11 cellular contexts compared by ENCODE assay signal in genomic region chr3:62368705-62369475, GRCh38. TPM values are rescaled to one million over a fixed set of nuclear protein-coding genes. Genes with fewer than 3 reads are reported as not detected.
DNase-seq lines count a peak whose midpoint lies in the region; ATAC-seq and TF ChIP-seq lines count a peak whose summit lies in the region.
"Had no signal": no experiment of that assay in that cellular context is flagged by ENCODE, and none has a peak within 500 bp of the region (broad histone marks: within the 10 kb centered on the region; RNA-seq: fewer than 3 reads in every experiment).

No MANE protein-coding gene starts in this region.

- no peak overlapping the region for H3K4me2 ChIP-seq in osteoblast (ENCODE audit: insufficient read depth, low read length)

- H3K4me1 ChIP-seq in osteoblast (ENCODE audit: insufficient read depth, low read length) (no peaks in the 10 kb centered on the region), HAP-1 (peaks cover 18% of the 10 kb centered on the region)

- H3K36me3 ChIP-seq in osteoblast (ENCODE audit: insufficient read depth, low read length) (no peaks in the 10 kb centered on the region), HAP-1 (replicated peaks) (no peaks in the 10 kb centered on the region)
- H3K36me3 ChIP-seq: uterus had no signal

- no peaks in the 10 kb centered on the region for H3K9me3 ChIP-seq in osteoblast (ENCODE audit: low read depth, low read length)
- peaks cover 6% of the 10 kb centered on the region; the same call in 1 of the 2 replicates for H3K9me3 ChIP-seq in HAP-1
- H3K9me3 ChIP-seq: uterus had no signal

- CTCF ChIA-PET in RWPE1 (lab: Yijun Ruan, JAX): no interaction called here

- in situ Hi-C loops in HAP-1 (cut with MboI; ENCODE audit: low sequenced_read_pairs): no loop called here

- H4K20me1 ChIP-seq in osteoblast (ENCODE audit: insufficient read depth, low read length): no peaks in the 10 kb centered on the region

- H3K27ac ChIP-seq in osteoblast (ENCODE audit: low read depth, low read length) (no peak overlapping the region), RWPE1 (no peak overlapping the region)
- H3K27ac ChIP-seq: uterus had no signal

- TF ChIP-seq CTCF in fibroblast of mammary gland (conservative IDR thresholded peaks at IDR 0.05; ENCODE audit: control insufficient read depth, insufficient read depth, low read depth, low read length): no peak
- no peak for TF ChIP-seq CTCF in osteoblast (IDR thresholded peaks at IDR 0.05; ENCODE audit: extremely low read depth, low read depth, low read length)
- no peak for TF ChIP-seq CTCF in omental fat pad (IDR thresholded peaks at IDR 0.05)
- no peak for TF ChIP-seq CTCF in RWPE1 (conservative IDR thresholded peaks at IDR 0.05; ENCODE audit: low read depth)

- H3K27me3 ChIP-seq in osteoblast (ENCODE audit: insufficient read depth, low read length): peaks cover 93% of the 10 kb centered on the region
- H3K27me3 ChIP-seq in HAP-1 (ENCODE audit: low read depth): peaks cover 26% of the 10 kb centered on the region

- peak; percentile 54 for DNase-seq in Daoy (ENCODE audit: low read depth)
- DNase-seq in NCI-H748 (lab: John Stamatoyannopoulos, UW; ENCODE audit: unreplicated experiment): peak; percentile 80
- DNase-seq in fibroblast of mammary gland (ENCODE audit: low read depth): no peak
- DNase-seq in osteoblast (ENCODE audit: insufficient read length, low spot score, missing footprints): peak; percentile 73
- DNase-seq in midbrain (lab: John Stamatoyannopoulos, UW): no peak
- no peak for DNase-seq in HAP-1 (ENCODE audit: low spot score in 2 of 2)
- DNase-seq in omental fat pad (ENCODE audit: low spot score): no peak
- DNase-seq in RWPE1 (ENCODE audit: low spot score): no peak
- DNase-seq: MV-4-11, occipital lobe, uterus had no signal

- POLR2A ChIA-PET in RWPE1 (lab: Yijun Ruan, JAX; ENCODE audit: low non-redundant PET): no interaction called here

- no peak for ATAC-seq in omental fat pad (ENCODE audit: low FRiP score)

- no peak overlapping the region for H2AFZ ChIP-seq in osteoblast (ENCODE audit: low read length)

- H3K4me3 ChIP-seq in fibroblast of mammary gland (ENCODE audit: control insufficient read depth, low read depth, low read length): peak overlapping the region; percentile 9
- no peak overlapping the region for H3K4me3 ChIP-seq in osteoblast (ENCODE audit: insufficient read depth, low read length)
- H3K4me3 ChIP-seq in HAP-1: no peak overlapping the region
- H3K4me3 ChIP-seq: uterus had no signal

- no peaks in the 10 kb centered on the region for H3K79me2 ChIP-seq in osteoblast (ENCODE audit: insufficient read depth, low read length)

RNA-seq across cellular contexts. Expression of gene FEZF2, which starts 4.5 kb away (rescaled TPM):
- total RNA-seq in Daoy (2014; rRNA removed; shearing (Covaris generic)): not detected in 2 replicates
- total RNA-seq in osteoblast: not detected in 2 replicates
- not detected for total RNA-seq in omental fat pad
- total RNA-seq: uterus had no signal

Comparison
In these comparisons a context has a peak if more than half of its experiments do, and no peak if none do; other contexts are left out.
1. DNase-seq: peak in Daoy (single experiment), NCI-H748 (single experiment) and osteoblast (single experiment); none in fibroblast of mammary gland (single experiment), midbrain (single experiment), HAP-1 (0 of 2), omental fat pad (single experiment) and RWPE1 (single experiment).